In genomic region chr20:23358563-23358906, GRCh38 we compare ENCODE assay signal across 8 cellular contexts. TPM values are rescaled to one million over a fixed set of nuclear protein-coding genes. Genes with fewer than 3 reads are reported as not detected.
A peak's percentile ranks its signal among the peaks of the same experiment; 100 is the strongest.
DNase-seq lines count a peak whose midpoint lies in the region; ATAC-seq lines count a peak whose summit lies in the region.

No MANE protein-coding gene starts in this region.

- H3K4me3 Mint-ChIP-seq in activated CD4-positive, alpha-beta memory T cell treated with anti-CD3 and anti-CD28 coated beads, Interleukin-2, amount 10 ng/mL, durations not matched to agents 7 days and 5 days = peak overlapping the region; percentile 59
- H3K4me3 Mint-ChIP-seq in stimulated activated effector memory CD8-positive, alpha-beta T cell treated with anti-CD3 and anti-CD28 coated beads, Interleukin-12 subunit alpha, Interleukin-12 subunit beta, amount 100 ng/mL, for 72 hours = peak overlapping the region; percentile 88

- peaks cover 34% of the 10 kb centered on the region for H3K36me3 Mint-ChIP-seq in activated CD4-positive, alpha-beta memory T cell treated with anti-CD3 and anti-CD28 coated beads, Interleukin-2, amount 10 ng/mL, durations not matched to agents 7 days and 5 days (ENCODE audit: low read depth)
- peaks cover 59% of the 10 kb centered on the region for H3K36me3 Mint-ChIP-seq in stimulated activated effector memory CD8-positive, alpha-beta T cell treated with anti-CD3 and anti-CD28 coated beads, Interleukin-12 subunit alpha, Interleukin-12 subunit beta, amount 100 ng/mL, for 72 hours

- H3K4me1 ChIP-seq in right cardiac atrium (ENCODE audit: control insufficient read depth, insufficient read depth, low read length) = no peaks in the 10 kb centered on the region

- H3K27ac Mint-ChIP-seq in activated CD4-positive, alpha-beta memory T cell treated with anti-CD3 and anti-CD28 coated beads, Interleukin-2, amount 10 ng/mL, durations not matched to agents 7 days and 5 days = peak overlapping the region; percentile 79
- peak overlapping the region; percentile 94 for H3K27ac Mint-ChIP-seq in stimulated activated effector memory CD8-positive, alpha-beta T cell treated with anti-CD3 and anti-CD28 coated beads, Interleukin-12 subunit alpha, Interleukin-12 subunit beta, amount 100 ng/mL, for 72 hours

- CTCF ChIA-PET in activated CD4-positive, alpha-beta memory T cell treated with anti-CD3 and anti-CD28 coated beads, Interleukin-2, amount 10 ng/mL, durations not matched to agents 7 days and 5 days (lab: Charles Lee) = interaction anchor here (1.6 to 4.7 kb wide), 4 partner anchors 8 to 89 kb away, joined by 5 to 54 read pairs (median 17); partner anchors contain the start of genes NAPB and NXT1

- no peak overlapping the region for H3K27ac ChIP-seq in right cardiac atrium (ENCODE audit: low read length)

- H3K4me1 Mint-ChIP-seq in activated CD4-positive, alpha-beta memory T cell treated with anti-CD3 and anti-CD28 coated beads, Interleukin-2, amount 10 ng/mL, durations not matched to agents 7 days and 5 days = peaks cover 47% of the 10 kb centered on the region
- H3K4me1 Mint-ChIP-seq in stimulated activated effector memory CD8-positive, alpha-beta T cell treated with anti-CD3 and anti-CD28 coated beads, Interleukin-12 subunit alpha, Interleukin-12 subunit beta, amount 100 ng/mL, for 72 hours = peaks cover 28% of the 10 kb centered on the region

- POLR2A ChIA-PET in activated CD4-positive, alpha-beta memory T cell treated with anti-CD3 and anti-CD28 coated beads, Interleukin-2, amount 10 ng/mL, durations not matched to agents 7 days and 5 days (lab: Charles Lee) = interaction anchor here (1.1 to 5.6 kb wide), 5 partner anchors 8 to 61 kb away, joined by 3 to 82 read pairs (median 7); partner anchors contain the start of genes NAPB and NXT1

- peak; percentile 57 for DNase-seq in NCI-H510A treated with DMSO at 0.1 percent for 48 hours (lab: John Stamatoyannopoulos, UW)
- no peak for DNase-seq in NCI-H510A (lab: John Stamatoyannopoulos, UW)
- DNase-seq in activated CD4-positive, alpha-beta memory T cell treated with anti-CD3 and anti-CD28 coated beads, Interleukin-2, amount 10 ng/mL, durations not matched to agents 7 days and 5 days = no peak
- no peak for DNase-seq in right cardiac atrium
- DNase-seq in stimulated activated effector memory CD8-positive, alpha-beta T cell treated with anti-CD3 and anti-CD28 coated beads, Interleukin-12 subunit alpha, Interleukin-12 subunit beta, amount 100 ng/mL, for 72 hours (ENCODE audit: low spot score in 2 of 2) = no peak
- DNase-seq in mesenteric fat pad (ENCODE audit: low spot score) = no peak
- DNase-seq in LoVo (ENCODE audit: low spot score) = no peak
- DNase-seq in NCI-H1092 (lab: John Stamatoyannopoulos, UW) = no peak

- no peaks in the 10 kb centered on the region for H3K9me3 Mint-ChIP-seq in activated CD4-positive, alpha-beta memory T cell treated with anti-CD3 and anti-CD28 coated beads, Interleukin-2, amount 10 ng/mL, durations not matched to agents 7 days and 5 days
- H3K9me3 Mint-ChIP-seq in stimulated activated effector memory CD8-positive, alpha-beta T cell treated with anti-CD3 and anti-CD28 coated beads, Interleukin-12 subunit alpha, Interleukin-12 subunit beta, amount 100 ng/mL, for 72 hours = no peaks in the 10 kb centered on the region

- H3K27me3 Mint-ChIP-seq in activated CD4-positive, alpha-beta memory T cell treated with anti-CD3 and anti-CD28 coated beads, Interleukin-2, amount 10 ng/mL, durations not matched to agents 7 days and 5 days = no peaks in the 10 kb centered on the region

- peak overlapping the region; percentile 12 for H3K4me3 ChIP-seq in right cardiac atrium (ENCODE audit: low read length)

- H3K9me3 ChIP-seq in right cardiac atrium (ENCODE audit: control insufficient read depth, low read length) = no peaks in the 10 kb centered on the region

- intact Hi-C loops in right cardiac atrium (cut with DNase I) = no loop called here

- no peaks in the 10 kb centered on the region for H3K27me3 ChIP-seq in right cardiac atrium (ENCODE audit: control insufficient read depth, insufficient read depth)

- 29% methylated on average over 6 of the region's 6 CpGs for WGBS in right cardiac atrium

- ATAC-seq in right cardiac atrium = no peak
- no peak for ATAC-seq in stimulated activated effector memory CD8-positive, alpha-beta T cell treated with anti-CD3 and anti-CD28 coated beads, Interleukin-12 subunit alpha, Interleukin-12 subunit beta, amount 100 ng/mL, for 72 hours

RNA-seq across cellular contexts. Expression of gene GZF1, which starts 3.4 kb away (rescaled TPM):
- 10 to 100 TPM; 13.5 to 14.3 TPM for total RNA-seq in activated CD4-positive, alpha-beta memory T cell treated with anti-CD3 and anti-CD28 coated beads, Interleukin-2, amount 10 ng/mL, durations not matched to agents 7 days and 5 days
- 10 to 100 TPM; 19.1 to 24.8 (median 21.1) TPM for total RNA-seq in right cardiac atrium
- 10.4 TPM for polyA plus RNA-seq in right cardiac atrium
- 14.6 TPM for total RNA-seq in mesenteric fat pad

RNA-seq across cellular contexts. Expression of gene NXT1, which starts 7.9 kb away (rescaled TPM):
- total RNA-seq in activated CD4-positive, alpha-beta memory T cell treated with anti-CD3 and anti-CD28 coated beads, Interleukin-2, amount 10 ng/mL, durations not matched to agents 7 days and 5 days = 10 to 100 TPM; 26.2 to 28.4 TPM
- total RNA-seq in right cardiac atrium (10 to 100 TPM in 1 of 4 donors, 1 to 10 TPM in 3; 7.4 to 16.9 (median 8.7) TPM), mesenteric fat pad (18.8 TPM)
- 9.7 TPM for polyA plus RNA-seq in right cardiac atrium
